Comparison of ENCODE assay signal across 23 cellular contexts in the genomic region with DNA sequence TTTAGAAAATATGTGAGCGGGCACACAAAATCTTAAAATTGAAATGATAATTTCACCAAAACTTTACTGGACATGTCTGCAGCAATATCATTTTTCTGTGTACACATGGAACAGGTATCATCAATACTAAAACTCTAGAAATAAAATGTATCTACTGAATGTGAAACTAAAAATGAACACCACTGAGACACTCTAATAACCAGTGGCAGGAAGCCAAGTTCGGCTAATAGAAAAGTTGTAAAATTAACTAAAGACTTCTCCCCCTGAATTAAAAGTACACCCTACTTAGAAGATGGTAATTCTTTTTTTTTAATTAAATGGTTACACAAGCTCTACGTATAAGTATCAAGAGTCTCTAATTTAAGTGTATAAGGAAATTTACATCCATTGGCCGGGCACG.
DNase-seq lines count a peak whose midpoint lies in the region; ATAC-seq and TF ChIP-seq lines count a peak whose summit lies in the region.
"Had no signal": no experiment of that assay in that cellular context is flagged by ENCODE, and none has a peak within 500 bp of the region (broad histone marks: within the 10 kb centered on the region; RNA-seq: fewer than 3 reads in every experiment).

No MANE protein-coding gene starts in this region.

- DNase-seq in DMS79 treated with DMSO at 0.1 percent for 48 hours (lab: John Stamatoyannopoulos, UW) = peak; percentile 50
- DNase-seq in DMS79 (lab: John Stamatoyannopoulos, UW) = no peak
- no peak for DNase-seq in adipocyte (ENCODE audit: low read depth)
- no peak for DNase-seq in gastrocnemius medialis
- no peak for DNase-seq in spleen
- no peak for DNase-seq in LoVo (ENCODE audit: low spot score)
- DNase-seq: 8988T; activated CD4-positive, alpha-beta T cell treated with anti-CD3 and anti-CD28 coated beads for 36 hours; activated CD8-positive, alpha-beta memory T cell treated with anti-CD3 and anti-CD28 coated beads for 24 hours; activated gamma-delta T cell; activated T-cell treated with anti-CD3 and anti-CD28 coated beads, Interleukin-2, amount 50 U/mL, for 1 hour; AML-193; effector CD8-positive, alpha-beta T cell; erythroblast; foreskin keratinocyte; left ventricle myocardium superior; NCI-H1417; NCI-H2081; NK-92 treated with Interleukin-12 subunit alpha and Interleukin-12 subunit beta, amount 100 ng/mL, for 24 hours; T-helper 17 cell had no signal

- WGBS in spleen, 5 donors = 62 to 77% (median 70%) methylated on average over 5 of the region's 5 CpGs

- peaks cover 21% of the 10 kb centered on the region; the same call in 1 of the 2 replicates for H3K79me2 ChIP-seq in KMS-11 (ENCODE audit: insufficient read depth, low read depth)

- H3K36me3 ChIP-seq in KMS-11 (ENCODE audit: insufficient read depth) = no peaks in the 10 kb centered on the region
- H3K36me3 ChIP-seq in adipocyte (ENCODE audit: control insufficient read depth, insufficient read depth, low read length, severe bottlenecking) = no peaks in the 10 kb centered on the region
- H3K36me3 ChIP-seq in gastrocnemius medialis = no peaks in the 10 kb centered on the region
- H3K36me3 ChIP-seq in spleen = no peaks in the 10 kb centered on the region

- ATAC-seq in gastrocnemius medialis = no peak
- ATAC-seq in GM21528 (IDR thresholded peaks at IDR 0.05; ENCODE audit: low FRiP score, unreplicated experiment) = no peak
- ATAC-seq: activated CD4-positive, alpha-beta T cell treated with anti-CD3 and anti-CD28 coated beads for 36 hours; foreskin keratinocyte; left ventricle myocardium superior; sciatic nerve; T-helper 17 cell had no signal

- H3K27me3 ChIP-seq in KMS-11 (ENCODE audit: insufficient read depth, low read depth) (no peaks in the 10 kb centered on the region), adipocyte (replicated peaks; ENCODE audit: control insufficient read depth, insufficient read depth, low read length) (no peaks in the 10 kb centered on the region), gastrocnemius medialis (no peaks in the 10 kb centered on the region), spleen (replicated peaks in 1 of 7) (no peaks in the 10 kb centered on the region)
- H3K27me3 ChIP-seq: foreskin keratinocyte had no signal

- peak overlapping the region; percentile 41; the same call in 1 of the 2 replicates for H3K4me2 ChIP-seq in KMS-11

- H3K9me3 ChIP-seq in adipocyte (ENCODE audit: control insufficient read depth, low read length) (no peaks in the 10 kb centered on the region), gastrocnemius medialis (no peaks in the 10 kb centered on the region), spleen (no peaks in the 10 kb centered on the region)

- TF ChIP-seq CTCF in KMS-11 (conservative IDR thresholded peaks at IDR 0.05; ENCODE audit: low read depth, low read length) (no peak), gastrocnemius medialis (IDR thresholded peaks at IDR 0.05 in 4 of 5, conservative IDR thresholded peaks at IDR 0.05 in 1 of 5) (no peak), spleen (IDR thresholded peaks at IDR 0.05 in 8 of 11, conservative IDR thresholded peaks at IDR 0.05 in 3 of 11) (no peak)

- H3K4me1 ChIP-seq in KMS-11 (ENCODE audit: low read depth, poor library complexity, severe bottlenecking) (peaks cover 58% of the 10 kb centered on the region), adipocyte (ENCODE audit: control insufficient read depth, insufficient read depth, low read length) (peaks cover 65% of the 10 kb centered on the region), gastrocnemius medialis (peaks cover 83% of the 10 kb centered on the region in 2 donors), spleen (peaks cover 16 to 79% (median 47%) of the 10 kb centered on the region in 6 donors)

- no peak for TF ChIP-seq POLR2A in gastrocnemius medialis (IDR thresholded peaks at IDR 0.05)
- TF ChIP-seq POLR2A in spleen (IDR thresholded peaks at IDR 0.05) = no peak

- H3K9ac ChIP-seq in KMS-11 = no peak overlapping the region
- H3K9ac ChIP-seq in adipocyte (ENCODE audit: low read length) = no peak overlapping the region

- intact Hi-C loops in gastrocnemius medialis (cut with DNase I; ENCODE audit: low total_unique reads) (no loop called here), spleen (cut with DNase I; ENCODE audit: low total_unique reads) (no loop called here)

- in situ Hi-C loops in gastrocnemius medialis (cut with MboI; ENCODE audit: low sequenced_read_pairs in 4 of 4) = no loop called here

- H2AFZ ChIP-seq in KMS-11 (ENCODE audit: low read depth) = no peak overlapping the region

- H3K27ac ChIP-seq in KMS-11 (no peak overlapping the region), gastrocnemius medialis (peak overlapping the region in 3 of 4 donors; percentile 65 to 70 (median 65)), spleen (peak overlapping the region in 1 of 8 donors; percentile 24)
- H3K27ac ChIP-seq: foreskin keratinocyte had no signal

- H3K4me3 ChIP-seq in KMS-11 (IDR thresholded peaks at IDR 0.05; ENCODE audit: insufficient read depth, low read depth, low read length) (no peak overlapping the region), adipocyte (ENCODE audit: low read length) (peak overlapping the region; percentile 25), gastrocnemius medialis (peak overlapping the region in 1 of 4 donors; percentile 22), spleen (no peak overlapping the region)

- H4K20me1 ChIP-seq in KMS-11 (ENCODE audit: insufficient read depth) = no peaks in the 10 kb centered on the region
